ENCODE assay signal across 24 cellular contexts in the genomic region with DNA sequence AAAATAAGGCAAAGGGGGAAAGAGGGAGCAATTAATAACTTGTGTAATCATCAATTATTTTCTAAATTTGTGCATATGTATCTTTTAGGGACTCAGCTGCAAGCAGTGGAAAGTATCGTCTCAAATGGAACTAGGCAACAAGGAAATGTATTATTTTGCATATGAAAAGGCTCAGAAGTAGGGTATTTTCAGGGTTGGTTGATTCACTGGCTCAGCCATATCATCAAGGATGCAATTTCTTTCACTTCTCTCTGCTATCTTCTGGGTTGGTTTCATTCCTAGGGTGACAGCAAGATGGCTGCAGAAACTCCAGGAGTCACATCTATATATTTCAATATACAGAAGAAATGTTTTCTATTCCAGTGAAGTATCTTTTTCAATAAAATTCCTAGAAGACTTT.
DNase-seq lines count a peak whose midpoint lies in the region; ATAC-seq, FAIRE-seq and TF ChIP-seq lines count a peak whose summit lies in the region.
"Had no signal": no experiment of that assay in that cellular context is flagged by ENCODE, and none has a peak within 500 bp of the region (broad histone marks: within the 10 kb centered on the region; RNA-seq: fewer than 3 reads in every experiment).

No MANE protein-coding gene starts in this region.

- H3K4me3 Mint-ChIP-seq in CD4-positive, alpha-beta T cell: no peak overlapping the region
- H3K4me3 Mint-ChIP-seq: activated naive CD4-positive, alpha-beta T cell treated with anti-CD3 and anti-CD28 coated beads, Interleukin-2, amount 10 ng/mL, durations not matched to agents 7 days and 5 days; dendritic cell treated with granulocyte-macrophage colony-stimulating factor and Interleukin-4, amounts not matched to agents 40 ng/mL and 50 ng/mL, for 4 days; nephron had no signal

- 88 to 94% methylated on average over 1 of the region's 1 CpG for WGBS in pancreas, 2 donors

- no peaks in the 10 kb centered on the region for H3K36me3 Mint-ChIP-seq in CD4-positive, alpha-beta T cell (ENCODE audit: low read depth)
- H3K36me3 Mint-ChIP-seq: activated naive CD4-positive, alpha-beta T cell treated with anti-CD3 and anti-CD28 coated beads, Interleukin-2, amount 10 ng/mL, durations not matched to agents 7 days and 5 days had no signal

- no peak for TF ChIP-seq CTCF in CD4-positive, alpha-beta T cell (IDR thresholded peaks at IDR 0.05)
- TF ChIP-seq CTCF in pancreas (IDR thresholded peaks at IDR 0.05): no peak

- no peak for FAIRE-seq in pancreas (lab: Jason Lieb, UNC)
- FAIRE-seq: TTC549 had no signal

- POLR2A ChIA-PET in CD4-positive, alpha-beta T cell (lab: Charles Lee): no interaction called here

- peaks cover 13% of the 10 kb centered on the region for H3K27me3 Mint-ChIP-seq in CD4-positive, alpha-beta T cell
- H3K27me3 Mint-ChIP-seq: dendritic cell treated with granulocyte-macrophage colony-stimulating factor and Interleukin-4, amounts not matched to agents 40 ng/mL and 50 ng/mL, for 4 days had no signal

- no peak overlapping the region for H3K4me3 ChIP-seq in pancreas
- H3K4me3 ChIP-seq: tibial artery had no signal

- H3K9me3 Mint-ChIP-seq in CD4-positive, alpha-beta T cell: no peaks in the 10 kb centered on the region
- H3K9me3 Mint-ChIP-seq: activated naive CD4-positive, alpha-beta T cell treated with anti-CD3 and anti-CD28 coated beads, Interleukin-2, amount 10 ng/mL, durations not matched to agents 7 days and 5 days; dendritic cell treated with granulocyte-macrophage colony-stimulating factor and Interleukin-4, amounts not matched to agents 40 ng/mL and 50 ng/mL, for 4 days; nephron had no signal

- intact Hi-C loops in CD4-positive, alpha-beta T cell (cut with DNase I, micrococcal nuclease): no loop called here
- intact Hi-C loops in pancreas (cut with DNase I): no loop called here

- H3K27ac ChIP-seq in CD4-positive, alpha-beta T cell (ENCODE audit: low read depth, low read length): no peak overlapping the region
- H3K27ac ChIP-seq in pancreas: no peak overlapping the region
- H3K27ac ChIP-seq: tibial artery had no signal

- peak; percentile 76 for ATAC-seq in GM18511 (IDR thresholded peaks at IDR 0.05; ENCODE audit: unreplicated experiment)
- ATAC-seq in GM19468 (IDR thresholded peaks at IDR 0.05; ENCODE audit: extremely low read depth, unreplicated experiment): peak; percentile 66
- ATAC-seq in HG02852 (IDR thresholded peaks at IDR 0.05; ENCODE audit: unreplicated experiment): peak; percentile 76
- peak; percentile 63 for ATAC-seq in HG03469 (IDR thresholded peaks at IDR 0.05; ENCODE audit: unreplicated experiment)
- ATAC-seq in CD4-positive, alpha-beta T cell (ENCODE audit: poor library complexity): no peak
- ATAC-seq in pancreas: no peak
- ATAC-seq: left colon had no signal

- CTCF ChIA-PET in CD4-positive, alpha-beta T cell (lab: Charles Lee): no interaction called here

- DNase-seq in stimulated activated CD4-positive, alpha-beta T cell treated with anti-CD3 and anti-CD28 coated beads, Interleukin-12 subunit alpha, Interleukin-12 subunit beta, amount 100 ng/mL, for 4 hours: no peak
- DNase-seq in CD4-positive, alpha-beta T cell: no peak
- no peak for DNase-seq in T1000 (lab: John Stamatoyannopoulos, UW)
- DNase-seq in pancreas: no peak
- DNase-seq: activated CD4-positive, alpha-beta T cell treated with anti-CD3 and anti-CD28 coated beads for 1 hour; activated CD8-positive, alpha-beta memory T cell treated with anti-CD3 and anti-CD28 coated beads for 24 hours; activated naive CD4-positive, alpha-beta T cell treated with anti-CD3 and anti-CD28 coated beads, Interleukin-2, amount 10 ng/mL, durations not matched to agents 7 days and 5 days; activated T-cell treated with anti-CD3 and anti-CD28 coated beads, Interleukin-2, amount 50 U/mL, for 48 hours; anterior cingulate cortex; C1 segment of cervical spinal cord; head of caudate nucleus; KBM-7; left colon; NCI-H1694; SHP77 treated with DMSO at 0.1 percent for 48 hours; stimulated activated naive CD4-positive, alpha-beta T cell treated with Interleukin-2 at 50 U/mL for 16 hours; tibial artery had no signal

- no peaks in the 10 kb centered on the region for H3K4me1 Mint-ChIP-seq in CD4-positive, alpha-beta T cell (ENCODE audit: low read depth)
- H3K4me1 Mint-ChIP-seq: activated naive CD4-positive, alpha-beta T cell treated with anti-CD3 and anti-CD28 coated beads, Interleukin-2, amount 10 ng/mL, durations not matched to agents 7 days and 5 days; nephron had no signal

- H3K27me3 ChIP-seq in CD4-positive, alpha-beta T cell (ENCODE audit: control insufficient read depth, insufficient read depth, low read length): no peaks in the 10 kb centered on the region
- no peaks in the 10 kb centered on the region for H3K27me3 ChIP-seq in pancreas
- H3K27me3 ChIP-seq: tibial artery had no signal

- no peaks in the 10 kb centered on the region for H3K9me3 ChIP-seq in CD4-positive, alpha-beta T cell (ENCODE audit: control insufficient read depth, low read length)
- H3K9me3 ChIP-seq in pancreas: no peaks in the 10 kb centered on the region
- H3K9me3 ChIP-seq: tibial artery had no signal

- no peaks in the 10 kb centered on the region for H3K4me1 ChIP-seq in pancreas
- H3K4me1 ChIP-seq: tibial artery had no signal

- no peaks in the 10 kb centered on the region for H3K36me3 ChIP-seq in pancreas
- H3K36me3 ChIP-seq: tibial artery had no signal

- H3K27ac Mint-ChIP-seq in CD4-positive, alpha-beta T cell: no peak overlapping the region
- H3K27ac Mint-ChIP-seq: activated naive CD4-positive, alpha-beta T cell treated with anti-CD3 and anti-CD28 coated beads, Interleukin-2, amount 10 ng/mL, durations not matched to agents 7 days and 5 days; dendritic cell treated with granulocyte-macrophage colony-stimulating factor and Interleukin-4, amounts not matched to agents 40 ng/mL and 50 ng/mL, for 4 days; nephron had no signal

Comparison
In these comparisons a context has a peak if more than half of its experiments do, and no peak if none do; other contexts are left out.
1. ATAC-seq: peak in GM18511 (single experiment), GM19468 (single experiment), HG02852 (single experiment) and HG03469 (single experiment); none in CD4-positive, alpha-beta T cell (single experiment) and pancreas (0 of 4).